Comparison of ENCODE assay signal across 1 cellular context in the genomic region with DNA sequence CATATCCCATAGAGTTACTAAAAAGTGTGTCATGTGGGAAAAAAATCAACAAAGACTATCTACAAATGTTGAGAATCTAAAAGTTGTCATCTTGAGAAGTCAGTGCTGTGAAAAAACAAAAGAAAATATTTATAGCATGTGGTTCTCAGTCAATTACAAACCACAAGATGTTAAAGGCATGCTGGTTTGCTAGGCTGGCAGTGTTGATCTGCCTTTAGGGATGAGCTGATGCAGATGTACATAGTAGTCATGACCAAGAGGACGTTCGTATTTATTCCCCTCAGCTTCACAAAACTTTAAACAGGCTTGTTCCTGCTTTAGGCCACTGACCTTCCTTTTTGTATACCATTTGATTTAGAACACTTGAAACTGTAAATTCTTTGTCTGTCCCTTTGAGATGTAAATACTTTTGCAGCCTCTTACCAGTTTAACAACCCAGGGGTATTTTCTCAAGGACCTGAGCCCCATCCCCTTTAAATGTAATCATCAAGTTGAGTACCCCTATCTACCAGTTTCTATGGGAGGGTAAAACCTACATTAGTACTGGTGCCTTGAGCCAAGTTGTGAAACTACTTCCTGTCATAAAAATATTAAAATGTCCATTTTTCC.
TF ChIP-seq lines count a peak whose summit lies in the region.

No MANE protein-coding gene starts in this region.

TF ChIP-seq in GM23338, 12 proteins besides CTCF, POLR2A, EP300 and RAD21 (continued from another document):
- no peak for TF ChIP-seq REST (IDR thresholded peaks at IDR 0.05; ENCODE audit: unreplicated experiment)
- TF ChIP-seq JUNB (IDR thresholded peaks at IDR 0.05; ENCODE audit: unreplicated experiment) = no peak
- no peak for TF ChIP-seq ZNF462 (CRISPR knock-in tag; IDR thresholded peaks at IDR 0.05)
- no peak for TF ChIP-seq CREB1 (CRISPR knock-in tag; IDR thresholded peaks at IDR 0.05; ENCODE audit: low read depth)
TF ChIP-seq in GM23338: peak in this region for 0.
